In the genomic region with DNA sequence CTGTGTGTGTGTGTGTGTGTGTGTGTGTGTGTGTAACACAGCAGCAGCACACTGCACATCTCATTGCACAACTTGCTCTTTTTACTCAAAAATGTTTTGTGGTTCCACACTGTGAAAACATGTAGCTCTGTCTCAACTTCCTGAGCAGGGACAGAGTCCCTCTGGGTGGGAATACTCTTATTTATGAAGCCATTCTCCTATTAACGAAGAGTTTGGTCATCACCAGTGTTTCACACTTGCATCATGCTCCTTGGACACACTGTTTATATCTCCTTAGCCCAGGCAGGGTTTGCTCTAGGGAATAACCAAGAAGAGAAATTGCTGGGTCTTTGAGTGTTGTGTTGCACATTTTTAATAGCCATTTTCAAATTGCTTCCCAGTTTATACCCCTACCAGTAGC, we compare ENCODE assay signal across 19 cellular contexts. TPM values are rescaled to one million over a fixed set of nuclear protein-coding genes. Genes with fewer than 3 reads are reported as not detected.
DNase-seq lines count a peak whose midpoint lies in the region; ATAC-seq and TF ChIP-seq lines count a peak whose summit lies in the region.
"Had no signal": no experiment of that assay in that cellular context is flagged by ENCODE, and none has a peak within 500 bp of the region (broad histone marks: within the 10 kb centered on the region; RNA-seq: fewer than 3 reads in every experiment).

No MANE protein-coding gene starts in this region.

- no peaks in the 10 kb centered on the region for H3K27me3 Mint-ChIP-seq in CD4-positive, alpha-beta T cell
- peaks cover 19% of the 10 kb centered on the region for H3K27me3 Mint-ChIP-seq in osteocyte (ENCODE audit: unreplicated experiment)
- H3K27me3 Mint-ChIP-seq: CD8-positive, alpha-beta memory T cell had no signal

- H3K79me2 ChIP-seq in hepatocyte, result no peaks in the 10 kb centered on the region

- intact Hi-C loops in Right ventricle myocardium superior (cut with DNase I), result loop anchor here (10.0 kb wide), 1 partner anchor 52 kb away; a partner anchor contains a TSS
- intact Hi-C loops in cardiac septum (cut with DNase I), result no loop called here
- intact Hi-C loops in CD4-positive, alpha-beta T cell (cut with DNase I, micrococcal nuclease), result no loop called here

- CTCF ChIA-PET in CD4-positive, alpha-beta T cell (lab: Charles Lee), result no interaction called here

- no peak for TF ChIP-seq CTCF in CD4-positive, alpha-beta T cell (IDR thresholded peaks at IDR 0.05)
- TF ChIP-seq CTCF in NB4 (IDR thresholded peaks at IDR 0.05; ENCODE audit: low read depth, low read length) (no peak), osteocyte (IDR thresholded peaks at IDR 0.05) (no peak), hepatocyte (IDR thresholded peaks at IDR 0.05; ENCODE audit: poor library complexity) (no peak), GM13977 (IDR thresholded peaks at IDR 0.05; ENCODE audit: extremely low read depth, insufficient read depth, missing control alignments) (no peak)

- in situ Hi-C loops in GM13977 (cut with MboI; ENCODE audit: low pct_unique_long_range_greater_than_20kb, low sequenced_read_pairs, unreplicated experiment), result no loop called here

- H2AFZ ChIP-seq in hepatocyte, result no peak overlapping the region
- H2AFZ ChIP-seq: GM23248 had no signal

- TF ChIP-seq POLR2A in NB4 (IDR thresholded peaks at IDR 0.05; ENCODE audit: extremely low read depth, insufficient read length), result no peak

- H3K9me2 ChIP-seq in hepatocyte (replicated peaks; ENCODE audit: insufficient read depth), result no peaks in the 10 kb centered on the region

- H3K4me2 ChIP-seq in hepatocyte, result no peak overlapping the region

- H3K4me3 ChIP-seq in NB4 (ENCODE audit: low read depth, low read length) (no peak overlapping the region), hepatocyte (no peak overlapping the region)
- H3K4me3 ChIP-seq: GM23248 had no signal

- H3K36me3 Mint-ChIP-seq in CD4-positive, alpha-beta T cell (ENCODE audit: low read depth), result peaks cover 64% of the 10 kb centered on the region
- no peaks in the 10 kb centered on the region for H3K36me3 Mint-ChIP-seq in osteocyte (ENCODE audit: unreplicated experiment)

- WGBS in hepatocyte (ENCODE audit: low lambda C conversion rate, missing lambda C conversion rate), result 69% methylated on average over 1 of the region's 1 CpG

- H3K36me3 ChIP-seq in hepatocyte (replicated peaks; ENCODE audit: insufficient read depth, low read depth), result no peaks in the 10 kb centered on the region
- H3K36me3 ChIP-seq: BE2C had no signal

- no peaks in the 10 kb centered on the region for H3K9me3 Mint-ChIP-seq in CD4-positive, alpha-beta T cell
- H3K9me3 Mint-ChIP-seq in osteocyte (ENCODE audit: unreplicated experiment), result no peaks in the 10 kb centered on the region
- H3K9me3 Mint-ChIP-seq: CD8-positive, alpha-beta memory T cell had no signal

- peaks cover 31% of the 10 kb centered on the region for H3K4me1 Mint-ChIP-seq in CD4-positive, alpha-beta T cell (ENCODE audit: low read depth)
- no peaks in the 10 kb centered on the region for H3K4me1 Mint-ChIP-seq in osteocyte (ENCODE audit: unreplicated experiment)

- no peaks in the 10 kb centered on the region for H3K27me3 ChIP-seq in CD4-positive, alpha-beta T cell (ENCODE audit: control insufficient read depth, insufficient read depth, low read length)
- peaks cover 3% of the 10 kb centered on the region for H3K27me3 ChIP-seq in hepatocyte
- H3K27me3 ChIP-seq: BE2C had no signal

- peak; percentile 56 for ATAC-seq in Right ventricle myocardium superior (ENCODE audit: poor library complexity)
- no peak for ATAC-seq in CD4-positive, alpha-beta T cell (ENCODE audit: poor library complexity)
- ATAC-seq: HCT116 had no signal

- H3K4me1 ChIP-seq in hepatocyte (ENCODE audit: insufficient read depth), result peaks cover 3% of the 10 kb centered on the region
- H3K4me1 ChIP-seq: BE2C had no signal

- H3K4me3 Mint-ChIP-seq in CD4-positive, alpha-beta T cell, result no peak overlapping the region
- no peak overlapping the region for H3K4me3 Mint-ChIP-seq in osteocyte (ENCODE audit: unreplicated experiment)
- H3K4me3 Mint-ChIP-seq: CD8-positive, alpha-beta memory T cell had no signal

- no peaks in the 10 kb centered on the region for H4K20me1 ChIP-seq in hepatocyte (ENCODE audit: insufficient read depth, poor library complexity, severe bottlenecking)

- POLR2A ChIA-PET in CD4-positive, alpha-beta T cell (lab: Charles Lee), result no interaction called here

- no peak overlapping the region for H3K27ac ChIP-seq in CD4-positive, alpha-beta T cell (ENCODE audit: low read depth, low read length)
- H3K27ac ChIP-seq in hepatocyte, result no peak overlapping the region
- H3K27ac ChIP-seq: C4-2B, GM23248, HL-60 had no signal

- no peaks in the 10 kb centered on the region for H3K9me3 ChIP-seq in CD4-positive, alpha-beta T cell (ENCODE audit: control insufficient read depth, low read length)
- H3K9me3 ChIP-seq in hepatocyte (ENCODE audit: low read depth), result no peaks in the 10 kb centered on the region
- H3K9me3 ChIP-seq: BE2C, Caco-2 had no signal

- DNase-seq in Right ventricle myocardium superior, result no peak
- no peak for DNase-seq in cardiac septum (ENCODE audit: low spot score)
- DNase-seq in CD4-positive, alpha-beta T cell, result no peak
- DNase-seq in NB4 (ENCODE audit: low read depth), result peak; percentile 47
- peak; percentile 11 for DNase-seq in osteocyte (ENCODE audit: extremely low spot score, unreplicated experiment)
- no peak for DNase-seq in NCI-H187 treated with DMSO at 0.1 percent for 48 hours (lab: John Stamatoyannopoulos, UW)
- DNase-seq in hepatocyte (ENCODE audit: low spot score), result no peak
- no peak for DNase-seq in GM13977 (ENCODE audit: low spot score)
- DNase-seq: ACHN; BE2C; Caco-2; CD8-positive, alpha-beta memory T cell; DND-41; GDM1 had no signal

- H3K27ac Mint-ChIP-seq in CD4-positive, alpha-beta T cell, result peak overlapping the region; percentile 29
- no peak overlapping the region for H3K27ac Mint-ChIP-seq in osteocyte (ENCODE audit: unreplicated experiment)

RNA-seq across cellular contexts. Expression of a gene that starts 53.5 kb away (rescaled TPM):
- 0.08 TPM for total RNA-seq in Right ventricle myocardium superior
- 0.05 TPM for total RNA-seq in cardiac septum
- 10 to 100 TPM; 24.9 to 25.9 TPM for total RNA-seq in CD4-positive, alpha-beta T cell
- total RNA-seq in osteocyte, result not detected in 2 replicates
- total RNA-seq in hepatocyte, result not detected in 2 replicates
- polyA plus RNA-seq in hepatocyte, result not detected in 2 replicates
- total RNA-seq: A172, Caco-2, GM23248 had no signal
- polyA plus RNA-seq: GM23248 had no signal

Comparison
In these comparisons a context has a peak if more than half of its experiments do, and no peak if none do; other contexts are left out.
1. DNase-seq: peak in NB4 (single experiment) and osteocyte (single experiment); none in Right ventricle myocardium superior (single experiment), cardiac septum (single experiment), CD4-positive, alpha-beta T cell (0 of 10), NCI-H187 treated with DMSO at 0.1 percent for 48 hours (single experiment), hepatocyte (single experiment) and GM13977 (single experiment).
2. RNA of a gene that starts 53.5 kb away (total RNA-seq): 24.9 to 25.9 TPM in CD4-positive, alpha-beta T cell; 0.08 TPM in Right ventricle myocardium superior (single experiment), 0.05 TPM in cardiac septum (single experiment), not detected in osteocyte and not detected in hepatocyte; every median in the first group is over 10 times any median in the second.